1 cellular context compared by ENCODE assay signal in the genomic region with DNA sequence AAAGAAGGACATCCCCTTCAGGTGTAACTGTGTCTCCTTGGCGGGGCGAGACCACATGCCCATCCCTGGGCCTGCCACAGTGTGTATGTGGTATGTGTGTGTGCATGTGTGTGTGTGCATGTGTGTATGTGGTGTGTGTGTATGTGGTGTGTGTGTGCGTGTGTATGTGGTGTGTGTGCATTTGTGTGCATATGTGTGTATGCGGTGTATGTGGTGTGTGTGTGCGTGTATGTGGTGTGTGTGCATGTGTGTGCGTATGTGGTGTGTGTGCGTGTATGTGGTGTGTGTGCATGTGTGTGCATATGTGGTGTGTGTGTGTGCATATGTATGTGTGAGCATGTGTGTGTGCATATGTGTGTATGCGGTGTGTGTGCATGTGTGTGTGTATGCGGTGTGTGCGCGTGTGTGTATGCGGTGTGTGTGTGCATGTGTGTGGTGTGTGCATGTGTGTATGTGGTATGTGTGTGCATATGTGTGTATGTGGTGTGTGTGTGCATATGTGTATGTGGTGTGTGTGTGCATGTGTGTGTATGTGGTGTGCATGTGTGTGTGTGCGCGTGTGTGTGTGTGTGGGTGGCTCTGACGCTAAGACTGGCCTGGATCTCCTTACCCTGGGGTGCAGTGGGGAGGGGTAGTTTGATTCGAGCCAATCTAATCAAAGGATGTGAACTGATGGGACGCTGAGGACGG.
TF ChIP-seq lines count a peak whose summit lies in the region.

No MANE protein-coding gene starts in this region.

TF ChIP-seq in WTC11, 78 proteins besides CTCF, POLR2A, EP300 and RAD21:
- no peak for TF ChIP-seq MXD4 (CRISPR knock-in tag; IDR thresholded peaks at IDR 0.05; ENCODE audit: borderline replicate concordance)
- no peak for TF ChIP-seq ZNF138 (CRISPR knock-in tag; conservative IDR thresholded peaks at IDR 0.05)
- TF ChIP-seq, protein P1, sequence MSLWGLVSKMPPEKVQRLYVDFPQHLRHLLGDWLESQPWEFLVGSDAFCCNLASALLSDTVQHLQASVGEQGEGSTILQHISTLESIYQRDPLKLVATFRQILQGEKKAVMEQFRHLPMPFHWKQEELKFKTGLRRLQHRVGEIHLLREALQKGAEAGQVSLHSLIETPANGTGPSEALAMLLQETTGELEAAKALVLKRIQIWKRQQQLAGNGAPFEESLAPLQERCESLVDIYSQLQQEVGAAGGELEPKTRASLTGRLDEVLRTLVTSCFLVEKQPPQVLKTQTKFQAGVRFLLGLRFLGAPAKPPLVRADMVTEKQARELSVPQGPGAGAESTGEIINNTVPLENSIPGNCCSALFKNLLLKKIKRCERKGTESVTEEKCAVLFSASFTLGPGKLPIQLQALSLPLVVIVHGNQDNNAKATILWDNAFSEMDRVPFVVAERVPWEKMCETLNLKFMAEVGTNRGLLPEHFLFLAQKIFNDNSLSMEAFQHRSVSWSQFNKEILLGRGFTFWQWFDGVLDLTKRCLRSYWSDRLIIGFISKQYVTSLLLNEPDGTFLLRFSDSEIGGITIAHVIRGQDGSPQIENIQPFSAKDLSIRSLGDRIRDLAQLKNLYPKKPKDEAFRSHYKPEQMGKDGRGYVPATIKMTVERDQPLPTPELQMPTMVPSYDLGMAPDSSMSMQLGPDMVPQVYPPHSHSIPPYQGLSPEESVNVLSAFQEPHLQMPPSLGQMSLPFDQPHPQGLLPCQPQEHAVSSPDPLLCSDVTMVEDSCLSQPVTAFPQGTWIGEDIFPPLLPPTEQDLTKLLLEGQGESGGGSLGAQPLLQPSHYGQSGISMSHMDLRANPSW (CRISPR knock-in tag; conservative IDR thresholded peaks at IDR 0.05; ENCODE audit: low read depth): no peak
- TF ChIP-seq GTF2I (CRISPR knock-in tag; conservative IDR thresholded peaks at IDR 0.05): no peak
- TF ChIP-seq, protein P2, sequence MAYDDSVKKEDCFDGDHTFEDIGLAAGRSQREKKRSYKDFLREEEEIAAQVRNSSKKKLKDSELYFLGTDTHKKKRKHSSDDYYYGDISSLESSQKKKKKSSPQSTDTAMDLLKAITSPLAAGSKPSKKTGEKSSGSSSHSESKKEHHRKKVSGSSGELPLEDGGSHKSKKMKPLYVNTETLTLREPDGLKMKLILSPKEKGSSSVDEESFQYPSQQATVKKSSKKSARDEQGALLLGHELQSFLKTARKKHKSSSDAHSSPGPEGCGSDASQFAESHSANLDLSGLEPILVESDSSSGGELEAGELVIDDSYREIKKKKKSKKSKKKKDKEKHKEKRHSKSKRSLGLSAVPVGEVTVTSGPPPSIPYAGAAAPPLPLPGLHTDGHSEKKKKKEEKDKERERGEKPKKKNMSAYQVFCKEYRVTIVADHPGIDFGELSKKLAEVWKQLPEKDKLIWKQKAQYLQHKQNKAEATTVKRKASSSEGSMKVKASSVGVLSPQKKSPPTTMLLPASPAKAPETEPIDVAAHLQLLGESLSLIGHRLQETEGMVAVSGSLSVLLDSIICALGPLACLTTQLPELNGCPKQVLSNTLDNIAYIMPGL (CRISPR knock-in tag; IDR thresholded peaks at IDR 0.05): no peak
- TF ChIP-seq, protein P3, sequence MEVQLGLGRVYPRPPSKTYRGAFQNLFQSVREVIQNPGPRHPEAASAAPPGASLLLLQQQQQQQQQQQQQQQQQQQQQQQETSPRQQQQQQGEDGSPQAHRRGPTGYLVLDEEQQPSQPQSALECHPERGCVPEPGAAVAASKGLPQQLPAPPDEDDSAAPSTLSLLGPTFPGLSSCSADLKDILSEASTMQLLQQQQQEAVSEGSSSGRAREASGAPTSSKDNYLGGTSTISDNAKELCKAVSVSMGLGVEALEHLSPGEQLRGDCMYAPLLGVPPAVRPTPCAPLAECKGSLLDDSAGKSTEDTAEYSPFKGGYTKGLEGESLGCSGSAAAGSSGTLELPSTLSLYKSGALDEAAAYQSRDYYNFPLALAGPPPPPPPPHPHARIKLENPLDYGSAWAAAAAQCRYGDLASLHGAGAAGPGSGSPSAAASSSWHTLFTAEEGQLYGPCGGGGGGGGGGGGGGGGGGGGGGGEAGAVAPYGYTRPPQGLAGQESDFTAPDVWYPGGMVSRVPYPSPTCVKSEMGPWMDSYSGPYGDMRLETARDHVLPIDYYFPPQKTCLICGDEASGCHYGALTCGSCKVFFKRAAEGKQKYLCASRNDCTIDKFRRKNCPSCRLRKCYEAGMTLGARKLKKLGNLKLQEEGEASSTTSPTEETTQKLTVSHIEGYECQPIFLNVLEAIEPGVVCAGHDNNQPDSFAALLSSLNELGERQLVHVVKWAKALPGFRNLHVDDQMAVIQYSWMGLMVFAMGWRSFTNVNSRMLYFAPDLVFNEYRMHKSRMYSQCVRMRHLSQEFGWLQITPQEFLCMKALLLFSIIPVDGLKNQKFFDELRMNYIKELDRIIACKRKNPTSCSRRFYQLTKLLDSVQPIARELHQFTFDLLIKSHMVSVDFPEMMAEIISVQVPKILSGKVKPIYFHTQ (CRISPR knock-in tag; IDR thresholded peaks at IDR 0.05): no peak
- TF ChIP-seq IRF2 (CRISPR knock-in tag; IDR thresholded peaks at IDR 0.05; ENCODE audit: borderline replicate concordance, low read depth): no peak
TF ChIP-seq in WTC11: peak in this region for 0.
